15 cellular contexts compared by ENCODE assay signal in genomic region chr16:85663891-85664321, GRCh38. TPM values are rescaled to one million over a fixed set of nuclear protein-coding genes. Genes with fewer than 3 reads are reported as not detected.
DNase-seq lines count a peak whose midpoint lies in the region; ATAC-seq and TF ChIP-seq lines count a peak whose summit lies in the region.
"Had no signal": no experiment of that assay in that cellular context is flagged by ENCODE, and none has a peak within 500 bp of the region (broad histone marks: within the 10 kb centered on the region; RNA-seq: fewer than 3 reads in every experiment).

No MANE protein-coding gene starts in this region.

- peaks cover 43 to 49% of the 10 kb centered on the region in 2 donors for H3K36me3 ChIP-seq in body of pancreas (replicated peaks in 1 of 2; ENCODE audit: insufficient read depth in 1 of 2, low read depth in 2 of 2)
- no peaks in the 10 kb centered on the region for H3K36me3 ChIP-seq in ovary

- peaks cover 8% of the 10 kb centered on the region for H3K4me1 ChIP-seq in body of pancreas
- no peaks in the 10 kb centered on the region for H3K4me1 ChIP-seq in ovary (ENCODE audit: insufficient read depth)

- H3K27ac ChIP-seq in body of pancreas (peak overlapping the region in 1 of 4 donors; percentile 33), ovary (no peak overlapping the region)
- H3K27ac ChIP-seq: HL-60, suprapubic skin had no signal

- 36 to 81% methylated on average over 8 to 12 of the region's 12 CpGs for WGBS in body of pancreas, 2 donors
- WGBS in ovary, 3 donors = 30 to 44% (median 36%) methylated on average over 11 to 12 of the region's 12 CpGs

- H3K27me3 ChIP-seq in body of pancreas = no peaks in the 10 kb centered on the region
- H3K27me3 ChIP-seq in ovary = no peaks in the 10 kb centered on the region
- H3K27me3 ChIP-seq: dorsolateral prefrontal cortex, suprapubic skin had no signal

- H3K9me3 ChIP-seq in body of pancreas = no peaks in the 10 kb centered on the region
- H3K9me3 ChIP-seq in ovary = no peaks in the 10 kb centered on the region
- H3K9me3 ChIP-seq: suprapubic skin had no signal

- TF ChIP-seq CTCF in body of pancreas (IDR thresholded peaks at IDR 0.05) (no peak), ovary (IDR thresholded peaks at IDR 0.05) (no peak)

- DNase-seq in DMS 273 treated with DMSO at 0.1 percent for 48 hours (lab: John Stamatoyannopoulos, UW) = peak; percentile 66
- DNase-seq in NCI-H1105 treated with DMSO at 0.1 percent for 48 hours (lab: John Stamatoyannopoulos, UW) = peak; percentile 50
- DNase-seq in body of pancreas = peak; percentile 72 to 87 (median 84)
- peak; percentile 70 to 88 (median 79) for DNase-seq in ovary
- no peak for DNase-seq in NCI-H226
- DNase-seq in germinal center (ENCODE audit: low spot score) = no peak
- DNase-seq in DMS53 treated with DMSO at 0.1 percent for 48 hours (lab: John Stamatoyannopoulos, UW; ENCODE audit: unreplicated experiment) = no peak
- DNase-seq: activated B cell treated with CpG ODN at 0.5 μM for 24 hours; Calu3; NK-92 treated with Interleukin-12 subunit alpha and Interleukin-12 subunit beta, amount 100 ng/mL, for 24 hours; T-helper 17 cell had no signal

- H3K4me3 ChIP-seq in body of pancreas (no peak overlapping the region), ovary (no peak overlapping the region)
- H3K4me3 ChIP-seq: suprapubic skin had no signal

- no peak for TF ChIP-seq EP300 in ovary (IDR thresholded peaks at IDR 0.05)

- ATAC-seq in body of pancreas = peak; percentile 49
- ATAC-seq in HG03139 (IDR thresholded peaks at IDR 0.05; ENCODE audit: unreplicated experiment) = no peak
- ATAC-seq: T-helper 17 cell had no signal

- TF ChIP-seq POLR2A in body of pancreas (IDR thresholded peaks at IDR 0.05) = no peak
- no peak for TF ChIP-seq POLR2A in ovary (IDR thresholded peaks at IDR 0.05)

- intact Hi-C loops in body of pancreas (cut with DNase I) = no loop called here
- intact Hi-C loops in ovary (cut with DNase I) = no loop called here

RNA-seq across cellular contexts. Expression of gene GINS2, which starts 24.8 kb away (rescaled TPM):
- total RNA-seq in body of pancreas (under 1 TPM; 0.26 to 0.33 TPM), ovary (1 to 10 TPM in 3 of 7 donors, under 1 TPM in 4; 0.23 to 1.6 (median 0.95) TPM)
- polyA plus RNA-seq in ovary = 1 to 10 TPM; 1.4 to 1.6 TPM

RNA-seq across cellular contexts. Expression of gene GSE1, which starts 50.8 kb away (rescaled TPM):
- total RNA-seq in body of pancreas (100 to 1,000 TPM in 1 of 2 donors, 10 to 100 TPM in 1; 76.5 to 221 TPM), ovary (100 to 1,000 TPM in 4 of 7 donors, 10 to 100 TPM in 3; 37.4 to 212 (median 130) TPM)
- 10 to 100 TPM; 32.9 to 36.1 TPM for polyA plus RNA-seq in ovary

Comparison
In these comparisons a context has a peak if more than half of its experiments do, and no peak if none do; other contexts are left out.
1. DNase-seq: peak in DMS 273 treated with DMSO at 0.1 percent for 48 hours (single experiment), NCI-H1105 treated with DMSO at 0.1 percent for 48 hours (single experiment), body of pancreas (4 of 4) and ovary (5 of 5); none in NCI-H226 (single experiment), germinal center (single experiment) and DMS53 treated with DMSO at 0.1 percent for 48 hours (single experiment).